9 cellular contexts compared by ENCODE assay signal in the genomic region with DNA sequence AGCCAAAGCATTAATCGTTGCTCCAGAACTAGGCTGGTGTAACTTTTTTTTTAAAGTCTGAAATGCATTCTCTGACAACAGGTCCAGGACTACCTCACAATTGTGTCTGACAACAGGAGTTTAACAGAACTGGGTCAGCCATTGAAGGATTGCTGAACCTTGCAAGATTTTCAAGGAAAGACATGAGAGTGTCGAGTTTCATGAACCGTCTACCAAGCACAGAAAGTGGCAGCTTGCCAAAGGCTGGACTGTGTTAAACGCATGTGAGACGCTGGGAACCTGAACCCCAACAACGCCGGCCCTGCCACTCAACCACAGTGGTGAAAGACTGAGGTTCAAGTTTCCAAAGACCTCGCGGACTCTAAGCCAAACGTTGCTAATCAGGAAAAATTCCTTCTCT.
A peak's percentile ranks its signal among the peaks of the same experiment; 100 is the strongest.
DNase-seq lines count a peak whose midpoint lies in the region; ATAC-seq and TF ChIP-seq lines count a peak whose summit lies in the region.
"Had no signal": no experiment of that assay in that cellular context is flagged by ENCODE, and none has a peak within 500 bp of the region (broad histone marks: within the 10 kb centered on the region; RNA-seq: fewer than 3 reads in every experiment).

No MANE protein-coding gene starts in this region.

- H3K27ac ChIP-seq in fibroblast of lung (ENCODE audit: insufficient read depth, low read length) (no peak overlapping the region), parathyroid adenoma (peak overlapping the region; percentile 17)

- H3K9ac ChIP-seq in fibroblast of lung (ENCODE audit: insufficient read depth, low read length) (no peak overlapping the region), parathyroid adenoma (no peak overlapping the region)

- peaks cover 2% of the 10 kb centered on the region for H3K79me2 ChIP-seq in fibroblast of lung (ENCODE audit: control insufficient read depth, insufficient read depth, low read length)
- no peaks in the 10 kb centered on the region for H3K79me2 ChIP-seq in parathyroid adenoma

- H3K4me3 Mint-ChIP-seq in activated CD4-positive, alpha-beta memory T cell treated with anti-CD3 and anti-CD28 coated beads, Interleukin-2, amount 10 ng/mL, durations not matched to agents 7 days and 5 days: no peak overlapping the region
- H3K4me3 Mint-ChIP-seq in natural killer cell: no peak overlapping the region
- H3K4me3 Mint-ChIP-seq: activated T-helper 17 cell treated with anti-CD3 and anti-CD28 coated beads, Interleukin-2, amount 50 U/mL, for 72 hours had no signal

- no peaks in the 10 kb centered on the region for H3K27me3 ChIP-seq in fibroblast of lung (ENCODE audit: control insufficient read depth, insufficient read depth, low read length)
- no peaks in the 10 kb centered on the region for H3K27me3 ChIP-seq in parathyroid adenoma (ENCODE audit: control insufficient read depth, insufficient read depth, low read length)

- no peaks in the 10 kb centered on the region for H3K9me3 ChIP-seq in fibroblast of lung (ENCODE audit: control insufficient read depth, insufficient read depth, low read depth, low read length)
- H3K9me3 ChIP-seq in parathyroid adenoma (ENCODE audit: control insufficient read depth, low read length): no peaks in the 10 kb centered on the region

- POLR2A ChIA-PET in activated CD4-positive, alpha-beta memory T cell treated with anti-CD3 and anti-CD28 coated beads, Interleukin-2, amount 10 ng/mL, durations not matched to agents 7 days and 5 days (lab: Charles Lee): no interaction called here

- H3K4me3 ChIP-seq in fibroblast of lung (replicated peaks in 1 of 4; ENCODE audit: control extremely low read depth in 1 of 4, insufficient read depth in 1 of 4, low read depth in 3 of 4, low read length in 4 of 4) (no peak overlapping the region), parathyroid adenoma (ENCODE audit: low read depth, low read length) (no peak overlapping the region)

- H3K4me1 ChIP-seq in fibroblast of lung (ENCODE audit: control insufficient read depth, extremely low read depth, insufficient read depth, low read length) (peaks cover 3% of the 10 kb centered on the region), parathyroid adenoma (peaks cover 21% of the 10 kb centered on the region)

- H3K36me3 ChIP-seq in fibroblast of lung (ENCODE audit: control insufficient read depth, insufficient read depth, low read length): no peaks in the 10 kb centered on the region
- no peaks in the 10 kb centered on the region for H3K36me3 ChIP-seq in parathyroid adenoma (ENCODE audit: control insufficient read depth, insufficient read depth, low read length)

- H3K27ac Mint-ChIP-seq in activated CD4-positive, alpha-beta memory T cell treated with anti-CD3 and anti-CD28 coated beads, Interleukin-2, amount 10 ng/mL, durations not matched to agents 7 days and 5 days: no peak overlapping the region
- H3K27ac Mint-ChIP-seq in natural killer cell: no peak overlapping the region
- H3K27ac Mint-ChIP-seq: activated T-helper 17 cell treated with anti-CD3 and anti-CD28 coated beads, Interleukin-2, amount 50 U/mL, for 72 hours had no signal

- CTCF ChIA-PET in activated CD4-positive, alpha-beta memory T cell treated with anti-CD3 and anti-CD28 coated beads, Interleukin-2, amount 10 ng/mL, durations not matched to agents 7 days and 5 days (lab: Charles Lee): no interaction called here

- TF ChIP-seq CTCF in fibroblast of lung (conservative IDR thresholded peaks at IDR 0.05 in 1 of 2, IDR thresholded peaks at IDR 0.05 in 1 of 2; ENCODE audit: low read depth in 1 of 2, low read length in 2 of 2) (no peak), parathyroid adenoma (IDR thresholded peaks at IDR 0.05) (no peak), natural killer cell (IDR thresholded peaks at IDR 0.05) (no peak)

- intact Hi-C loops in natural killer cell (cut with micrococcal nuclease): no loop called here

- peaks cover 8% of the 10 kb centered on the region for H3K27me3 Mint-ChIP-seq in activated CD4-positive, alpha-beta memory T cell treated with anti-CD3 and anti-CD28 coated beads, Interleukin-2, amount 10 ng/mL, durations not matched to agents 7 days and 5 days
- H3K27me3 Mint-ChIP-seq in natural killer cell (ENCODE audit: low read depth in 2 of 2): peaks cover 0 to 13% of the 10 kb centered on the region in 2 donors

- no peak overlapping the region for H2AFZ ChIP-seq in fibroblast of lung (ENCODE audit: low read length)
- no peak overlapping the region for H2AFZ ChIP-seq in parathyroid adenoma

- peaks cover 2% of the 10 kb centered on the region for H3K4me1 Mint-ChIP-seq in activated CD4-positive, alpha-beta memory T cell treated with anti-CD3 and anti-CD28 coated beads, Interleukin-2, amount 10 ng/mL, durations not matched to agents 7 days and 5 days
- H3K4me1 Mint-ChIP-seq in natural killer cell: no peaks in the 10 kb centered on the region
- H3K4me1 Mint-ChIP-seq: activated T-helper 17 cell treated with anti-CD3 and anti-CD28 coated beads, Interleukin-2, amount 50 U/mL, for 72 hours had no signal

- H3K36me3 Mint-ChIP-seq in activated CD4-positive, alpha-beta memory T cell treated with anti-CD3 and anti-CD28 coated beads, Interleukin-2, amount 10 ng/mL, durations not matched to agents 7 days and 5 days (ENCODE audit: low read depth): no peaks in the 10 kb centered on the region
- no peaks in the 10 kb centered on the region for H3K36me3 Mint-ChIP-seq in natural killer cell

- H3K9me3 Mint-ChIP-seq in activated CD4-positive, alpha-beta memory T cell treated with anti-CD3 and anti-CD28 coated beads, Interleukin-2, amount 10 ng/mL, durations not matched to agents 7 days and 5 days: no peaks in the 10 kb centered on the region
- H3K9me3 Mint-ChIP-seq in natural killer cell: no peaks in the 10 kb centered on the region

- ATAC-seq in GM19467 (IDR thresholded peaks at IDR 0.05; ENCODE audit: unreplicated experiment) (no peak), GM19023 (IDR thresholded peaks at IDR 0.05; ENCODE audit: unreplicated experiment) (no peak), natural killer cell (no peak)
- ATAC-seq: activated T-helper 17 cell treated with anti-CD3 and anti-CD28 coated beads, Interleukin-2, amount 50 U/mL, for 72 hours had no signal

- H4K20me1 ChIP-seq in fibroblast of lung (ENCODE audit: control insufficient read depth, extremely low read depth, insufficient read depth, low read length): no peaks in the 10 kb centered on the region

- H3K4me2 ChIP-seq in fibroblast of lung (ENCODE audit: extremely low read depth, insufficient read depth, low read length) (no peak overlapping the region), parathyroid adenoma (ENCODE audit: low read length) (peak overlapping the region; percentile 57)

- DNase-seq in H4 (ENCODE audit: low spot score) (peak; percentile 78), NCI-H69 (lab: John Stamatoyannopoulos, UW) (peak; percentile 85), fibroblast of lung (ENCODE audit: low read depth in 2 of 2) (peak; percentile 86 to 92), natural killer cell (no peak)
- no peak for DNase-seq in activated CD4-positive, alpha-beta memory T cell treated with anti-CD3 and anti-CD28 coated beads, Interleukin-2, amount 10 ng/mL, durations not matched to agents 7 days and 5 days

Comparison
In these comparisons a context has a peak if more than half of its experiments do, and no peak if none do; other contexts are left out.
1. DNase-seq: peak in H4 (single experiment), NCI-H69 (single experiment) and fibroblast of lung (2 of 2); none in activated CD4-positive, alpha-beta memory T cell treated with anti-CD3 and anti-CD28 coated beads, Interleukin-2, amount 10 ng/mL, durations not matched to agents 7 days and 5 days (single experiment) and natural killer cell (single experiment).